In the genomic region with DNA sequence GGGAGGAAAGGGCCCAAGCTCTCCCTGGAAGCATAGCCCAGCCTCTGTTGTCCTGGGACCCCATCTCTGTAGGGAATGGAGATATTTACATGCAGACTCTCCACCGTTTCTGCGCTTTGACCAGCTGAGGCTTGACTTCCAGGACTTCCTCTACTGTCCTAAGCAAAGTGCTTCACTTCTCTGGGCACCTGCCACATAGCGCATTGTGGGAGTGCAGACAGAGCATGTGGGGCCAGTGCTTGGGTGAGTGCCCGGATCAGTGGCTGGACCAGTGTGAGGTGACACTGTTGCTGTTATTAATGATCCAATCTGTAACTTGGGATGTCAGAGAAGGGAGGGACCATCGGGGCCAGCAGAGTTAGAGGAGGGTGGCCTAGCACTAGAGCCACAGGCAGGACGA, we compare ENCODE assay signal across 24 cellular contexts. TPM values are rescaled to one million over a fixed set of nuclear protein-coding genes. Genes with fewer than 3 reads are reported as not detected.
DNase-seq lines count a peak whose midpoint lies in the region; FAIRE-seq and TF ChIP-seq lines count a peak whose summit lies in the region.
"Had no signal": no experiment of that assay in that cellular context is flagged by ENCODE, and none has a peak within 500 bp of the region (broad histone marks: within the 10 kb centered on the region; RNA-seq: fewer than 3 reads in every experiment).

No MANE protein-coding gene starts in this region.

- no peaks in the 10 kb centered on the region for H3K79me1 ChIP-seq in H1 (ENCODE audit: low read depth, low read length)

- no peak overlapping the region for H4K91ac ChIP-seq in H1 (replicated peaks; ENCODE audit: insufficient read length, low read length)

- no peak overlapping the region for H3K14ac ChIP-seq in H1 (ENCODE audit: insufficient read length)

- no peak overlapping the region for H3K4me3 Mint-ChIP-seq in nephron
- H3K4me3 Mint-ChIP-seq in type B pancreatic cell = no peak overlapping the region
- H3K4me3 Mint-ChIP-seq: GM23338 had no signal

- no peak overlapping the region for H3K23ac ChIP-seq in H1 (ENCODE audit: insufficient read length)

- H3K9me3 ChIP-seq in H1 (ENCODE audit: insufficient read depth in 2 of 2, low read depth in 1 of 2, low read length in 1 of 2) = no peaks in the 10 kb centered on the region
- H3K9me3 ChIP-seq: BE2C, Peyer's patch had no signal

- H3K4me1 ChIP-seq in H1 (replicated peaks in 1 of 4; ENCODE audit: control insufficient read depth in 3 of 4, insufficient read depth in 4 of 4, low read length in 3 of 4) = peaks cover 0 to 21% (median 9%) of the 10 kb centered on the region in 4 experiments; a peak in 5 of 7 replicates
- H3K4me1 ChIP-seq: BE2C, Peyer's patch had no signal

- H3K4me1 Mint-ChIP-seq in nephron = peaks cover 71% of the 10 kb centered on the region
- H3K4me1 Mint-ChIP-seq in type B pancreatic cell (ENCODE audit: unreplicated experiment) = peaks cover 50% of the 10 kb centered on the region

- no peak for TF ChIP-seq EP300 in H1 (IDR thresholded peaks at IDR 0.05; ENCODE audit: borderline replicate concordance in 1 of 2, low read depth in 2 of 2, low read length in 2 of 2)

- WGBS in H1 (ENCODE audit: extremely low coverage in 1 of 2, insufficient coverage in 1 of 2, insufficient read length in 1 of 2, insufficient replicate concordance in 2 of 2, low coverage in 1 of 2, low lambda C conversion rate in 2 of 2, missing lambda C conversion rate in 1 of 2), 2 experiments = 85% methylated on average over 6 of the region's 6 CpGs; no CpG with 5 or more reads in 1 of the 2 experiments

- H2AK5ac ChIP-seq in H1 (ENCODE audit: low read depth, low read length) = no peak overlapping the region

- H4K20me1 ChIP-seq in H1 (replicated peaks in 1 of 2; ENCODE audit: control insufficient read depth in 1 of 2, insufficient read depth in 2 of 2, low read length in 2 of 2) = no peaks in the 10 kb centered on the region

- no peaks in the 10 kb centered on the region for H3K36me3 ChIP-seq in H1 (ENCODE audit: control insufficient read depth in 2 of 4, insufficient read depth in 4 of 4, low read length in 3 of 4)
- H3K36me3 ChIP-seq: BE2C, Peyer's patch had no signal

- no peak overlapping the region for H2BK20ac ChIP-seq in H1 (ENCODE audit: low read length)

- H3K18ac ChIP-seq in H1 (ENCODE audit: extremely low read depth, low read length) = no peak overlapping the region

- FAIRE-seq in H1 (lab: Jason Lieb, UNC) = no peak
- FAIRE-seq: D721Med had no signal

- no peak overlapping the region for H3K4me3 ChIP-seq in H1 (ENCODE audit: extremely low read depth in 1 of 4, insufficient read depth in 2 of 4, low read depth in 3 of 4, low read length in 4 of 4)
- H3K4me3 ChIP-seq: GM23338, Peyer's patch had no signal

- H3K79me2 ChIP-seq in H1 (ENCODE audit: control insufficient read depth in 1 of 2, insufficient read depth in 2 of 2, low read length in 2 of 2) = no peaks in the 10 kb centered on the region

- H2AFZ ChIP-seq in H1 (ENCODE audit: low read length) = no peak overlapping the region
- H2AFZ ChIP-seq: GM23338 had no signal

- H4K8ac ChIP-seq in H1 (ENCODE audit: extremely low read depth, insufficient read depth, low read length) = no peak overlapping the region

- H3K4ac ChIP-seq in H1 (replicated peaks; ENCODE audit: insufficient read length, low read depth, low read length) = no peak overlapping the region

- H3K27ac Mint-ChIP-seq in nephron (peak overlapping the region in 2 of 3 experiments; percentile 48 to 81), type B pancreatic cell (peak overlapping the region; percentile 43)
- H3K27ac Mint-ChIP-seq: GM23338 had no signal

- H2BK5ac ChIP-seq in H1 (ENCODE audit: low read depth, low read length) = no peak overlapping the region

- peaks cover 0 to 1% (median 0%) of the 10 kb centered on the region in 4 experiments; a peak in 2 of 7 replicates for H3K27me3 ChIP-seq in H1 (replicated peaks in 1 of 4; ENCODE audit: control insufficient read depth in 3 of 4, extremely low read depth in 1 of 4, insufficient read depth in 3 of 4, low read length in 3 of 4)
- H3K27me3 ChIP-seq: BE2C, Peyer's patch had no signal

- no peak for TF ChIP-seq POLR2A in H1 (IDR thresholded peaks at IDR 0.05; ENCODE audit: control extremely low read depth in 1 of 2, low read depth in 2 of 2, low read length in 2 of 2)

- DNase-seq in DMS53 (lab: John Stamatoyannopoulos, UW) (peak; percentile 24), DMS53 treated with DMSO at 0.1 percent for 48 hours (lab: John Stamatoyannopoulos, UW; ENCODE audit: unreplicated experiment) (no peak), H1 (ENCODE audit: low read depth in 1 of 2, low spot score in 2 of 2) (no peak), type B pancreatic cell (ENCODE audit: extremely low spot score, unreplicated experiment) (no peak), NCI-H1417 (lab: John Stamatoyannopoulos, UW) (no peak), NCI-H774 (lab: John Stamatoyannopoulos, UW) (no peak)
- no peak for DNase-seq in activated CD4-positive, CD25-positive, alpha-beta regulatory T cell (lab: John Stamatoyannopoulos, UW)
- DNase-seq: 8988T; BE2C; CD8-positive, alpha-beta memory T cell; MM.1S; NCI-H1092; NCI-H146; NCI-H2029 treated with DMSO at 0.1 percent for 48 hours; NCI-H2171; NCI-H446 treated with DMSO at 0.1 percent for 48 hours; NCI-H69; NK-92 treated with Interleukin-12 subunit alpha and Interleukin-12 subunit beta, amount 100 ng/mL, for 24 hours; Peyer's patch had no signal

- H3K56ac ChIP-seq in H1 (replicated peaks; ENCODE audit: insufficient read length, low read depth, low read length) = no peak overlapping the region

- no peak overlapping the region for H3K4me2 ChIP-seq in H1 (ENCODE audit: insufficient read depth in 1 of 2, low read depth in 2 of 2, low read length in 2 of 2)
- H3K4me2 ChIP-seq: GM23338 had no signal

- CTCF ChIA-PET in H1 (lab: Charles Lee; ENCODE audit: partially characterized antibody) = interaction anchor here (0.7 to 20.6 kb wide), 16 partner anchors 4 to 261 kb away, joined by 3 to 547 read pairs (median 6); partner anchors contain the start of genes CXCL14 and SLC25A48

- no peak overlapping the region for H3K9ac ChIP-seq in H1 (replicated peaks in 1 of 4; ENCODE audit: extremely low read depth in 1 of 4, low read depth in 3 of 4, low read length in 3 of 4)

- H3K36me3 Mint-ChIP-seq in nephron (ENCODE audit: low read depth) (no peaks in the 10 kb centered on the region), type B pancreatic cell (peaks cover 6% of the 10 kb centered on the region)
- H3K36me3 Mint-ChIP-seq: CD8-positive, alpha-beta memory T cell had no signal

- POLR2A ChIA-PET in H1 (lab: Charles Lee; ENCODE audit: partially characterized antibody) = no interaction called here

- peaks cover 44% of the 10 kb centered on the region for H3K27me3 Mint-ChIP-seq in nephron (ENCODE audit: low read depth)
- H3K27me3 Mint-ChIP-seq in type B pancreatic cell = peaks cover 54% of the 10 kb centered on the region

- no peak for TF ChIP-seq RAD21 in H1 (IDR thresholded peaks at IDR 0.05 in 1 of 2, conservative IDR thresholded peaks at IDR 0.05 in 1 of 2; ENCODE audit: low read depth in 2 of 2, low read length in 2 of 2)

- H3K23me2 ChIP-seq in H1 (ENCODE audit: low read depth, low read length) = no peaks in the 10 kb centered on the region

- H4K5ac ChIP-seq in H1 (ENCODE audit: insufficient read length, low read depth, low read length) = no peak overlapping the region

- no peak for TF ChIP-seq CTCF in H1 (IDR thresholded peaks at IDR 0.05; ENCODE audit: control extremely low read depth in 1 of 3, insufficient read depth in 1 of 3, low read depth in 1 of 3, low read length in 3 of 3)
- no peak for TF ChIP-seq CTCF in nephron (IDR thresholded peaks at IDR 0.05; ENCODE audit: unreplicated experiment in 3 of 3)
- TF ChIP-seq CTCF in type B pancreatic cell (conservative IDR thresholded peaks at IDR 0.05) = no peak

- no peaks in the 10 kb centered on the region for H3K9me3 Mint-ChIP-seq in nephron
- no peaks in the 10 kb centered on the region for H3K9me3 Mint-ChIP-seq in type B pancreatic cell
- H3K9me3 Mint-ChIP-seq: GM23338 had no signal

- H3K27ac ChIP-seq in H1 (ENCODE audit: low read depth, low read length) = no peak overlapping the region
- H3K27ac ChIP-seq: Peyer's patch had no signal

- no peak overlapping the region for H2BK12ac ChIP-seq in H1 (ENCODE audit: low read depth, low read length)

- H2BK15ac ChIP-seq in H1 (ENCODE audit: low read length) = peak overlapping the region; percentile 46; the same call in 1 of the 2 replicates

- H2BK120ac ChIP-seq in H1 (replicated peaks; ENCODE audit: low read depth, low read length) = no peak overlapping the region

TF ChIP-seq in H1, 55 proteins besides CTCF, POLR2A, EP300 and RAD21 (continues in another document):
- no peak for TF ChIP-seq YY1 (IDR thresholded peaks at IDR 0.05; ENCODE audit: low read depth, low read length)
- no peak for TF ChIP-seq USF2 (IDR thresholded peaks at IDR 0.05; ENCODE audit: low read length)

RNA-seq across cellular contexts. Expression of gene CXCL14, which starts 10.6 kb away (rescaled TPM):
- 1.8 and 2.4 TPM in 2 replicates for total RNA-seq in H1 (2021; fragmentation: NEBNext Ultra II Directional; extraction: Animal tissue kit (Norgen Biotek cat#: 25700))
- polyA plus RNA-seq in H1 (2011; rRNA removed) = 1.2 and 1.5 TPM in 2 replicates
- 1.5 TPM for polyA plus RNA-seq in H1 (2011; cell fraction: cytosol; rRNA removed)
- 1.4 TPM for polyA plus RNA-seq in H1 (2011; cell fraction: nucleus; rRNA removed)
- polyA plus RNA-seq in H1 (2012, experiment 1 of 2) = 2.0 to 2.7 TPM (median 2.1 TPM) in 4 replicates
- polyA plus RNA-seq in H1 (2012, experiment 2 of 2) = 3.3 TPM
- 4.1 TPM for polyA plus RNA-seq in H1 (2013, experiment 1 of 2)
- polyA plus RNA-seq in H1 (2013, experiment 2 of 2) = 4.8 TPM
- 0.28 and 0.46 TPM in 2 replicates for polyA minus RNA-seq in H1 (2011; rRNA and poly(A)+ RNA removed)
- not detected for polyA minus RNA-seq in H1 (2011; cell fraction: cytosol; rRNA and poly(A)+ RNA removed)
- not detected for polyA minus RNA-seq in H1 (2011; cell fraction: nucleus; rRNA and poly(A)+ RNA removed)
- total RNA-seq in type B pancreatic cell (ENCODE audit: low replicate concordance) = 70.3 and 125 TPM in 2 replicates
- total RNA-seq: CD8-positive, alpha-beta memory T cell; GM23338; SK-MEL-5 had no signal
- polyA plus RNA-seq: CD8-positive, alpha-beta memory T cell had no signal

RNA-seq across cellular contexts. Expression of gene NEUROG1, which starts 32.5 kb away (rescaled TPM):
- total RNA-seq in H1 (2021; fragmentation: NEBNext Ultra II Directional; extraction: Animal tissue kit (Norgen Biotek cat#: 25700)) = not detected in 2 replicates
- polyA plus RNA-seq in H1 (2011; rRNA removed) = not detected in 2 replicates
- not detected for polyA plus RNA-seq in H1 (2011; cell fraction: cytosol; rRNA removed)
- 0.06 TPM for polyA plus RNA-seq in H1 (2011; cell fraction: nucleus; rRNA removed)
- polyA plus RNA-seq in H1 (2012, experiment 1 of 2) = not detected in 4 replicates
- polyA plus RNA-seq in H1 (2012, experiment 2 of 2) = not detected
- polyA plus RNA-seq in H1 (2013, experiment 1 of 2) = 0.02 TPM
- polyA plus RNA-seq in H1 (2013, experiment 2 of 2) = not detected
- 0.09 TPM in 1 of 2 replicates, not detected in the other for polyA minus RNA-seq in H1 (2011; rRNA and poly(A)+ RNA removed)
- not detected for polyA minus RNA-seq in H1 (2011; cell fraction: cytosol; rRNA and poly(A)+ RNA removed)
- polyA minus RNA-seq in H1 (2011; cell fraction: nucleus; rRNA and poly(A)+ RNA removed) = not detected
- total RNA-seq in type B pancreatic cell (ENCODE audit: low replicate concordance) = 3.7 TPM in 1 of 2 replicates, not detected in the other
- total RNA-seq: CD8-positive, alpha-beta memory T cell; GM23338; Peyer's patch; Right ventricle myocardium inferior; SK-MEL-5 had no signal
- polyA plus RNA-seq: CD8-positive, alpha-beta memory T cell had no signal

Comparison
In these comparisons a context has a peak if more than half of its experiments do, and no peak if none do; other contexts are left out.
1. RNA of gene CXCL14, which starts 10.6 kb away (total RNA-seq): 70.3 to 125 TPM in type B pancreatic cell; 1.8 to 2.4 TPM in H1; every median in the first group is over 10 times any median in the second.